In the genomic region with DNA sequence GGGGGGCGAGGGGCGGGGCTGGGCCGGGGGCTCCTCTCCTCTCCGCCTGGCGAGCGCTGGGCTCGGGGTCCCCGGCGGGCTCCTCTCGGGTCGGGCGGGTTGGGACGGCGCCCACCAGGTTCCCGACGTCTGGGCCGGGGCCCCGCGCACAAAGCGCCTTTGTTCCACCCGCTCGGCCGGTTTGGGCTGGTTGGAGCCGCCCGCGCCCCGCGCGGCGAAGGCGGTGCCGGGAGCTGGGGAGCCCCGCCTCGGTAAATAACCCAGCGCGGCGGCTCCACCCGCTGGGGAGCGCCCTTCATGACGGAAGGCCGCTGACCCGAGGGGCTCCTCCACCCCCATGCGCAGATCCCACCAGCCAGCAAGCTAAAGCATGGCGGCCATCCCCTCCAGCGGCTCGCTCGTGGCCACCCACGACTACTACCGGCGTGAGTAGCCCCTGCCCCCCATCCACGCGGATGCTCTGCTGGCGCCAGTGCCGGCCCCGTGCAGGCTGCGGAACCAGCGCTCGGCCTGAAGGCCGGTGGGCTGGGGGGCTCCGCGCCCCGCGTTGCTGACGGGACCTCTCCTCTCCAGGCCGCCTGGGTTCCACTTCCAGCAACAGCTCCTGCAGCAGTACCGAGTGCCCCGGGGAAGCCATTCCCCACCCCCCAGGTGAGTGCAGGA, we compare ENCODE assay signal across 2 cellular contexts.
A peak's percentile ranks its signal among the peaks of the same experiment; 100 is the strongest.
TF ChIP-seq lines count a peak whose summit lies in the region.

No MANE protein-coding gene starts in this region.

TF ChIP-seq in IMR-90, 13 proteins besides CTCF, POLR2A, EP300 and RAD21:
- peak; percentile 80 for TF ChIP-seq MXI1 (IDR thresholded peaks at IDR 0.05; ENCODE audit: borderline replicate concordance, low read depth, low read length)
- TF ChIP-seq, protein P1, sequence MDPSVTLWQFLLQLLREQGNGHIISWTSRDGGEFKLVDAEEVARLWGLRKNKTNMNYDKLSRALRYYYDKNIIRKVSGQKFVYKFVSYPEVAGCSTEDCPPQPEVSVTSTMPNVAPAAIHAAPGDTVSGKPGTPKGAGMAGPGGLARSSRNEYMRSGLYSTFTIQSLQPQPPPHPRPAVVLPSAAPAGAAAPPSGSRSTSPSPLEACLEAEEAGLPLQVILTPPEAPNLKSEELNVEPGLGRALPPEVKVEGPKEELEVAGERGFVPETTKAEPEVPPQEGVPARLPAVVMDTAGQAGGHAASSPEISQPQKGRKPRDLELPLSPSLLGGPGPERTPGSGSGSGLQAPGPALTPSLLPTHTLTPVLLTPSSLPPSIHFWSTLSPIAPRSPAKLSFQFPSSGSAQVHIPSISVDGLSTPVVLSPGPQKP (IDR thresholded peaks at IDR 0.05; ENCODE audit: borderline replicate concordance, low read depth, low read length), result no peak

TF ChIP-seq in K562, 482 proteins besides CTCF, POLR2A, EP300 and RAD21 (continues in another document):
- TF ChIP-seq ASH1L (IDR thresholded peaks at IDR 0.05; ENCODE audit: borderline replicate concordance, low read depth, partially characterized antibody), result no peak
- TF ChIP-seq, protein P2, sequence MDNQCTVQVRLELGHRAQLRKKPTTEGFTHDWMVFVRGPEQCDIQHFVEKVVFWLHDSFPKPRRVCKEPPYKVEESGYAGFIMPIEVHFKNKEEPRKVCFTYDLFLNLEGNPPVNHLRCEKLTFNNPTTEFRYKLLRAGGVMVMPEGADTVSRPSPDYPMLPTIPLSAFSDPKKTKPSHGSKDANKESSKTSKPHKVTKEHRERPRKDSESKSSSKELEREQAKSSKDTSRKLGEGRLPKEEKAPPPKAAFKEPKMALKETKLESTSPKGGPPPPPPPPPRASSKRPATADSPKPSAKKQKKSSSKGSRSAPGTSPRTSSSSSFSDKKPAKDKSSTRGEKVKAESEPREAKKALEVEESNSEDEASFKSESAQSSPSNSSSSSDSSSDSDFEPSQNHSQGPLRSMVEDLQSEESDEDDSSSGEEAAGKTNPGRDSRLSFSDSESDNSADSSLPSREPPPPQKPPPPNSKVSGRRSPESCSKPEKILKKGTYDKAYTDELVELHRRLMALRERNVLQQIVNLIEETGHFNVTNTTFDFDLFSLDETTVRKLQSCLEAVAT (IDR thresholded peaks at IDR 0.05), result no peak
- peak; percentile 82 for TF ChIP-seq PCBP1 (IDR thresholded peaks at IDR 0.05; ENCODE audit: low read depth, low read length, poor library complexity, severe bottlenecking)
- 0 out of 2 replicates have a peak, but pooled peaks have one; percentile 40 for TF ChIP-seq OTX1 (CRISPR knock-in tag; IDR thresholded peaks at IDR 0.05)
- TF ChIP-seq, protein P3, sequence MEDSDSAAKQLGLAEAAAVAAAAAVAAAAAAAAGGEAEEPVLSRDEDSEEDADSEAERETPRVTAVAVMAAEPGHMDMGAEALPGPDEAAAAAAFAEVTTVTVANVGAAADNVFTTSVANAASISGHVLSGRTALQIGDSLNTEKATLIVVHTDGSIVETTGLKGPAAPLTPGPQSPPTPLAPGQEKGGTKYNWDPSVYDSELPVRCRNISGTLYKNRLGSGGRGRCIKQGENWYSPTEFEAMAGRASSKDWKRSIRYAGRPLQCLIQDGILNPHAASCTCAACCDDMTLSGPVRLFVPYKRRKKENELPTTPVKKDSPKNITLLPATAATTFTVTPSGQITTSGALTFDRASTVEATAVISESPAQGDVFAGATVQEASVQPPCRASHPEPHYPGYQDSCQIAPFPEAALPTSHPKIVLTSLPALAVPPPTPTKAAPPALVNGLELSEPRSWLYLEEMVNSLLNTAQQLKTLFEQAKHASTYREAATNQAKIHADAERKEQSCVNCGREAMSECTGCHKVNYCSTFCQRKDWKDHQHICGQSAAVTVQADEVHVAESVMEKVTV (CRISPR knock-in tag; IDR thresholded peaks at IDR 0.05), result no peak
- TF ChIP-seq FOXK2 (conservative IDR thresholded peaks at IDR 0.05 in 1 of 2, IDR thresholded peaks at IDR 0.05 in 1 of 2; ENCODE audit: low read depth in 2 of 2), result peak; percentile 46 to 66; a peak in 3 of 4 replicates
- TF ChIP-seq SP1 (CRISPR knock-in tag; IDR thresholded peaks at IDR 0.05), result no peak
- TF ChIP-seq LCOR (CRISPR knock-in tag; IDR thresholded peaks at IDR 0.05), result no peak
- 0 out of 4 replicates have a peak, but pooled peaks of 1 of the 2 experiments have one; percentile 36 for TF ChIP-seq KDM4B (IDR thresholded peaks at IDR 0.05; ENCODE audit: borderline replicate concordance in 2 of 2, low read depth in 1 of 2)
- TF ChIP-seq, protein P4, sequence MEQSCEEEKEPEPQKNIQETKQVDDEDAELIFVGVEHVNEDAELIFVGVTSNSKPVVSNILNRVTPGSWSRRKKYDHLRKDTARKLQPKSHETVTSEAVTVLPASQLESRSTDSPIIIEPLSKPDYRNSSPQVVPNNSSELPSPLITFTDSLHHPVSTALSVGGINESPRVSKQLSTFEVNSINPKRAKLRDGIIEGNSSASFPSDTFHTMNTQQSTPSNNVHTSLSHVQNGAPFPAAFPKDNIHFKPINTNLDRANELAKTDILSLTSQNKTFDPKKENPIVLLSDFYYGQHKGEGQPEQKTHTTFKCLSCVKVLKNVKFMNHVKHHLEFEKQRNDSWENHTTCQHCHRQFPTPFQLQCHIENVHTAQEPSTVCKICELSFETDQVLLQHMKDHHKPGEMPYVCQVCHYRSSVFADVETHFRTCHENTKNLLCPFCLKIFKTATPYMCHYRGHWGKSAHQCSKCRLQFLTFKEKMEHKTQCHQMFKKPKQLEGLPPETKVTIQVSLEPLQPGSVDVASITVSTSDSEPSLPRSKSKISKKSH (CRISPR knock-in tag; IDR thresholded peaks at IDR 0.05), result no peak
- 0 out of 2 replicates have a peak, but pooled peaks have one; percentile 26 for TF ChIP-seq TOE1 (IDR thresholded peaks at IDR 0.05; ENCODE audit: borderline replicate concordance)
- TF ChIP-seq TOE1 (CRISPR knock-in tag; IDR thresholded peaks at IDR 0.05; ENCODE audit: borderline replicate concordance, low read depth), result no peak
- TF ChIP-seq, protein P5, sequence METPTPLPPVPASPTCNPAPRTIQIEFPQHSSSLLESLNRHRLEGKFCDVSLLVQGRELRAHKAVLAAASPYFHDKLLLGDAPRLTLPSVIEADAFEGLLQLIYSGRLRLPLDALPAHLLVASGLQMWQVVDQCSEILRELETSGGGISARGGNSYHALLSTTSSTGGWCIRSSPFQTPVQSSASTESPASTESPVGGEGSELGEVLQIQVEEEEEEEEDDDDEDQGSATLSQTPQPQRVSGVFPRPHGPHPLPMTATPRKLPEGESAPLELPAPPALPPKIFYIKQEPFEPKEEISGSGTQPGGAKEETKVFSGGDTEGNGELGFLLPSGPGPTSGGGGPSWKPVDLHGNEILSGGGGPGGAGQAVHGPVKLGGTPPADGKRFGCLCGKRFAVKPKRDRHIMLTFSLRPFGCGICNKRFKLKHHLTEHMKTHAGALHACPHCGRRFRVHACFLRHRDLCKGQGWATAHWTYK (CRISPR knock-in tag; IDR thresholded peaks at IDR 0.05), result peak; percentile 70; the same call in 1 of the 2 replicates
- TF ChIP-seq ZBTB17 (CRISPR knock-in tag; IDR thresholded peaks at IDR 0.05), result peak; percentile 67; the same call in 1 of the 2 replicates
- TF ChIP-seq NR2F6 (CRISPR knock-in tag; IDR thresholded peaks at IDR 0.05), result no peak
- TF ChIP-seq, protein P6, sequence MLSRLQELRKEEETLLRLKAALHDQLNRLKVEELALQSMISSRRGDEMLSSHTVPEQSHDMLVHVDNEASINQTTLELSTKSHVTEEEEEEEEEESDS (CRISPR knock-in tag; IDR thresholded peaks at IDR 0.05), result no peak
- TF ChIP-seq, protein P7, sequence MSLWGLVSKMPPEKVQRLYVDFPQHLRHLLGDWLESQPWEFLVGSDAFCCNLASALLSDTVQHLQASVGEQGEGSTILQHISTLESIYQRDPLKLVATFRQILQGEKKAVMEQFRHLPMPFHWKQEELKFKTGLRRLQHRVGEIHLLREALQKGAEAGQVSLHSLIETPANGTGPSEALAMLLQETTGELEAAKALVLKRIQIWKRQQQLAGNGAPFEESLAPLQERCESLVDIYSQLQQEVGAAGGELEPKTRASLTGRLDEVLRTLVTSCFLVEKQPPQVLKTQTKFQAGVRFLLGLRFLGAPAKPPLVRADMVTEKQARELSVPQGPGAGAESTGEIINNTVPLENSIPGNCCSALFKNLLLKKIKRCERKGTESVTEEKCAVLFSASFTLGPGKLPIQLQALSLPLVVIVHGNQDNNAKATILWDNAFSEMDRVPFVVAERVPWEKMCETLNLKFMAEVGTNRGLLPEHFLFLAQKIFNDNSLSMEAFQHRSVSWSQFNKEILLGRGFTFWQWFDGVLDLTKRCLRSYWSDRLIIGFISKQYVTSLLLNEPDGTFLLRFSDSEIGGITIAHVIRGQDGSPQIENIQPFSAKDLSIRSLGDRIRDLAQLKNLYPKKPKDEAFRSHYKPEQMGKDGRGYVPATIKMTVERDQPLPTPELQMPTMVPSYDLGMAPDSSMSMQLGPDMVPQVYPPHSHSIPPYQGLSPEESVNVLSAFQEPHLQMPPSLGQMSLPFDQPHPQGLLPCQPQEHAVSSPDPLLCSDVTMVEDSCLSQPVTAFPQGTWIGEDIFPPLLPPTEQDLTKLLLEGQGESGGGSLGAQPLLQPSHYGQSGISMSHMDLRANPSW (CRISPR knock-in tag; IDR thresholded peaks at IDR 0.05), result no peak
- TF ChIP-seq ZNF561 (CRISPR knock-in tag; conservative IDR thresholded peaks at IDR 0.05), result no peak
- TF ChIP-seq SAP30 (IDR thresholded peaks at IDR 0.05; ENCODE audit: borderline replicate concordance, insufficient read depth, low read depth, low read length, poor library complexity, severe bottlenecking), result peak; percentile 31
- no peak for TF ChIP-seq NR4A1 (CRISPR knock-in tag; IDR thresholded peaks at IDR 0.05)
- no peak for TF ChIP-seq NR4A1 (tag; IDR thresholded peaks at IDR 0.05)
- TF ChIP-seq ZNF707 (CRISPR knock-in tag; conservative IDR thresholded peaks at IDR 0.05), result no peak
- peak; percentile 65; the same call in 1 of the 2 replicates for TF ChIP-seq SAFB (IDR thresholded peaks at IDR 0.05; ENCODE audit: borderline replicate concordance, low read depth, low read length)
- no peak for TF ChIP-seq ZNF79 (CRISPR knock-in tag; IDR thresholded peaks at IDR 0.05; ENCODE audit: low read depth)
- peak; percentile 66 for TF ChIP-seq ZFX (CRISPR knock-in tag; IDR thresholded peaks at IDR 0.05)
- 0 out of 2 replicates have a peak, but pooled peaks have one; percentile 23 for TF ChIP-seq SMARCA4 (IDR thresholded peaks at IDR 0.05)
- no peak for TF ChIP-seq SIX5 (IDR thresholded peaks at IDR 0.05; ENCODE audit: borderline replicate concordance in 1 of 2, insufficient read depth in 1 of 2, low read depth in 1 of 2, low read length in 2 of 2)
- TF ChIP-seq PRPF4 (IDR thresholded peaks at IDR 0.05; ENCODE audit: insufficient read depth, low read depth, low read length, poor library complexity, severe bottlenecking), result peak; percentile 86
- TF ChIP-seq, protein P8, sequence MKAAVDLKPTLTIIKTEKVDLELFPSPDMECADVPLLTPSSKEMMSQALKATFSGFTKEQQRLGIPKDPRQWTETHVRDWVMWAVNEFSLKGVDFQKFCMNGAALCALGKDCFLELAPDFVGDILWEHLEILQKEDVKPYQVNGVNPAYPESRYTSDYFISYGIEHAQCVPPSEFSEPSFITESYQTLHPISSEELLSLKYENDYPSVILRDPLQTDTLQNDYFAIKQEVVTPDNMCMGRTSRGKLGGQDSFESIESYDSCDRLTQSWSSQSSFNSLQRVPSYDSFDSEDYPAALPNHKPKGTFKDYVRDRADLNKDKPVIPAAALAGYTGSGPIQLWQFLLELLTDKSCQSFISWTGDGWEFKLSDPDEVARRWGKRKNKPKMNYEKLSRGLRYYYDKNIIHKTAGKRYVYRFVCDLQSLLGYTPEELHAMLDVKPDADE (conservative IDR thresholded peaks at IDR 0.05; ENCODE audit: control insufficient read depth, low read depth, low read length), result peak; percentile 27; the same call in 1 of the 2 replicates
- TF ChIP-seq PML (IDR thresholded peaks at IDR 0.05; ENCODE audit: low read length), result no peak
- TF ChIP-seq CBX5 (IDR thresholded peaks at IDR 0.05; ENCODE audit: borderline replicate concordance, low read depth), result no peak
- no peak for TF ChIP-seq MAFK (IDR thresholded peaks at IDR 0.05; ENCODE audit: low read length)
- no peak for TF ChIP-seq HIVEP1 (CRISPR knock-in tag; IDR thresholded peaks at IDR 0.05)
- TF ChIP-seq U2AF1 (optimal IDR thresholded peaks at IDR 0.05; ENCODE audit: low read depth, low read length), result peak; percentile 87
- TF ChIP-seq FOSL1 (tag; conservative IDR thresholded peaks at IDR 0.05), result no peak
- TF ChIP-seq TARDBP (IDR thresholded peaks at IDR 0.05), result no peak
- TF ChIP-seq, protein P9, sequence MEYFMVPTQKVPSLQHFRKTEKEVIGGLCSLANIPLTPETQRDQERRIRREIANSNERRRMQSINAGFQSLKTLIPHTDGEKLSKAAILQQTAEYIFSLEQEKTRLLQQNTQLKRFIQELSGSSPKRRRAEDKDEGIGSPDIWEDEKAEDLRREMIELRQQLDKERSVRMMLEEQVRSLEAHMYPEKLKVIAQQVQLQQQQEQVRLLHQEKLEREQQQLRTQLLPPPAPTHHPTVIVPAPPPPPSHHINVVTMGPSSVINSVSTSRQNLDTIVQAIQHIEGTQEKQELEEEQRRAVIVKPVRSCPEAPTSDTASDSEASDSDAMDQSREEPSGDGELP (CRISPR knock-in tag; IDR thresholded peaks at IDR 0.05; ENCODE audit: borderline replicate concordance), result peak; percentile 44; the same call in 1 of the 2 replicates
- no peak for TF ChIP-seq SOX6 (IDR thresholded peaks at IDR 0.05)
- TF ChIP-seq DDX20 (tag; IDR thresholded peaks at IDR 0.05; ENCODE audit: low read depth), result no peak
- TF ChIP-seq, protein P10, sequence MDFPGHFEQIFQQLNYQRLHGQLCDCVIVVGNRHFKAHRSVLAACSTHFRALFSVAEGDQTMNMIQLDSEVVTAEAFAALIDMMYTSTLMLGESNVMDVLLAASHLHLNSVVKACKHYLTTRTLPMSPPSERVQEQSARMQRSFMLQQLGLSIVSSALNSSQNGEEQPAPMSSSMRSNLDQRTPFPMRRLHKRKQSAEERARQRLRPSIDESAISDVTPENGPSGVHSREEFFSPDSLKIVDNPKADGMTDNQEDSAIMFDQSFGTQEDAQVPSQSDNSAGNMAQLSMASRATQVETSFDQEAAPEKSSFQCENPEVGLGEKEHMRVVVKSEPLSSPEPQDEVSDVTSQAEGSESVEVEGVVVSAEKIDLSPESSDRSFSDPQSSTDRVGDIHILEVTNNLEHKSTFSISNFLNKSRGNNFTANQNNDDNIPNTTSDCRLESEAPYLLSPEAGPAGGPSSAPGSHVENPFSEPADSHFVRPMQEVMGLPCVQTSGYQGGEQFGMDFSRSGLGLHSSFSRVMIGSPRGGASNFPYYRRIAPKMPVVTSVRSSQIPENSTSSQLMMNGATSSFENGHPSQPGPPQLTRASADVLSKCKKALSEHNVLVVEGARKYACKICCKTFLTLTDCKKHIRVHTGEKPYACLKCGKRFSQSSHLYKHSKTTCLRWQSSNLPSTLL (IDR thresholded peaks at IDR 0.05), result no peak
- no peak for TF ChIP-seq RBM39 (optimal IDR thresholded peaks at IDR 0.05; ENCODE audit: low read depth, low read length)
- peak; percentile 18; the same call in 1 of the 2 replicates for TF ChIP-seq MTA3 (IDR thresholded peaks at IDR 0.05; ENCODE audit: borderline replicate concordance)
- no peak for TF ChIP-seq ZNF274 (IDR thresholded peaks at IDR 0.05; ENCODE audit: borderline replicate concordance, low read depth, low read length)
- TF ChIP-seq, protein P11, sequence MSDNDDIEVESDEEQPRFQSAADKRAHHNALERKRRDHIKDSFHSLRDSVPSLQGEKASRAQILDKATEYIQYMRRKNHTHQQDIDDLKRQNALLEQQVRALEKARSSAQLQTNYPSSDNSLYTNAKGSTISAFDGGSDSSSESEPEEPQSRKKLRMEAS (CRISPR knock-in tag; IDR thresholded peaks at IDR 0.05), result peak; percentile 74
- TF ChIP-seq LEF1 (IDR thresholded peaks at IDR 0.05), result peak; percentile 69; the same call in 1 of the 2 replicates
- TF ChIP-seq TEAD2 (tag; IDR thresholded peaks at IDR 0.05), result no peak
- TF ChIP-seq ZNF282 (CRISPR knock-in tag; IDR thresholded peaks at IDR 0.05), result peak; percentile 81; the same call in 1 of the 2 replicates
- no peak for TF ChIP-seq CBFA2T2 (conservative IDR thresholded peaks at IDR 0.05)
- TF ChIP-seq ETV5 (CRISPR knock-in tag; IDR thresholded peaks at IDR 0.05; ENCODE audit: low read depth), result no peak
